ENCODE assay signal across 10 cellular contexts in the genomic region with DNA sequence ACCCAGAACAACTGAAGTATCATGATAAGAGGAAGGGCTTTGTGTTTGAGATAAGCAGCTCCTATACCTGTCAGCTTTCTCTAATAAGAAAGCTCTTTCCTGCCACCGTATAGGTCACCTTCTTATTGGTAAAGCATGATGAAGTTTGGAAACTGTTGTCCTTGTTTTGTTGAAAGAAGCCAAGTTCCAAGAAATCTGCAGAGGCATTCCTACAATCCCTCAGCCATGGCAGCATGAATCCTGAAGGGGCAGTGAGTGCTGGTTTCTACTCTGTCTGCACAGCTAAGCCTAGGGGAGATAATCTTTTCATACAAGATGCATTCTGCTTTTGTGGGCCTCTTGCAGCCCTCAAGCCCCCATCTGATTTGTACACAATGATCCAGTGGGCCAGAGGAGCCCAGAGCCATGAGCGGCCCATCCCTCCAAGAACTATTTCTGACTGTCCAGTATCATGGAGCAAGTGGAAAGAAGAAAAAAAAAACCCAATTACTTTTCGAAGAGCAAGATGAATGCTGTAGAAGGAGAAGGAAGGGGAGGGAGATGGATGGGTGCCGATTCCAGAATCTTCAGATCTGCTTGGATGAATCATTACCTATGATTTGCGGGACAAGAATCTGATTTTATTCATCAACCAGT. TPM values are rescaled to one million over a fixed set of nuclear protein-coding genes. Genes with fewer than 3 reads are reported as not detected.
DNase-seq lines count a peak whose midpoint lies in the region; ATAC-seq, FAIRE-seq and TF ChIP-seq lines count a peak whose summit lies in the region.
"Had no signal": no experiment of that assay in that cellular context is flagged by ENCODE, and none has a peak within 500 bp of the region (broad histone marks: within the 10 kb centered on the region; RNA-seq: fewer than 3 reads in every experiment).

No MANE protein-coding gene starts in this region.

- peaks cover 5% of the 10 kb centered on the region for H3K9me3 Mint-ChIP-seq in neural progenitor cell
- peaks cover 0 to 2% (median 0%) of the 10 kb centered on the region in 11 donors for H3K9me3 Mint-ChIP-seq in naive thymus-derived CD4-positive, alpha-beta T cell

- H3K79me2 ChIP-seq in neural progenitor cell (ENCODE audit: low read depth), result peaks cover 8% of the 10 kb centered on the region

- H3K27me3 Mint-ChIP-seq in neural progenitor cell (ENCODE audit: insufficient read depth, low read depth), result peaks cover 6% of the 10 kb centered on the region
- peaks cover 55 to 81% (median 67%) of the 10 kb centered on the region in 5 donors for H3K27me3 Mint-ChIP-seq in naive thymus-derived CD4-positive, alpha-beta T cell

- peaks cover 19% of the 10 kb centered on the region for H3K4me1 ChIP-seq in neural progenitor cell
- peaks cover 0 to 11% of the 10 kb centered on the region in 2 donors for H3K4me1 ChIP-seq in naive thymus-derived CD4-positive, alpha-beta T cell (ENCODE audit: control insufficient read depth in 2 of 2, insufficient read depth in 2 of 2, low read length in 2 of 2)

- peak overlapping the region; percentile 94 for H3K27ac Mint-ChIP-seq in neural progenitor cell
- H3K27ac Mint-ChIP-seq in naive thymus-derived CD4-positive, alpha-beta T cell, result no peak overlapping the region

- H3K9ac ChIP-seq in neural progenitor cell, result no peak overlapping the region

- no peaks in the 10 kb centered on the region for H4K20me1 ChIP-seq in neural progenitor cell (ENCODE audit: low read depth)

- FAIRE-seq in RCC 7860 (lab: Jason Lieb, UNC), result peak; percentile 34

- DNase-seq in AG08395 (ENCODE audit: low spot score), result peak; percentile 45
- DNase-seq in RCC 7860 (ENCODE audit: low spot score), result no peak
- DNase-seq in fibroblast of gingiva (ENCODE audit: low read depth), result peak; percentile 36
- DNase-seq in neural progenitor cell (ENCODE audit: low spot score), result peak; percentile 50
- no peak for DNase-seq in naive thymus-derived CD4-positive, alpha-beta T cell
- DNase-seq in erythroblast (lab: John Stamatoyannopoulos, UW), result no peak
- no peak for DNase-seq in posterior vena cava (ENCODE audit: low spot score)
- no peak for DNase-seq in AG20443 (ENCODE audit: low spot score)
- DNase-seq: stimulated activated CD4-positive, alpha-beta T cell treated with anti-CD3 and anti-CD28 coated beads, Interleukin-1b, Interleukin-23, amount 100 ng/mL, for 48 hours had no signal

- no peak overlapping the region for H3K4me3 ChIP-seq in neural progenitor cell
- H3K4me3 ChIP-seq in naive thymus-derived CD4-positive, alpha-beta T cell (ENCODE audit: low read length), result no peak overlapping the region

- intact Hi-C loops in naive thymus-derived CD4-positive, alpha-beta T cell (cut with micrococcal nuclease), result no loop called here
- intact Hi-C loops in posterior vena cava (cut with DNase I), result loop anchor here (5.0 to 10.0 kb wide), 5 partner anchors 64 to 407 kb away; no protein-coding TSS in a partner anchor

- peaks cover 10% of the 10 kb centered on the region for H3K36me3 Mint-ChIP-seq in neural progenitor cell
- H3K36me3 Mint-ChIP-seq in naive thymus-derived CD4-positive, alpha-beta T cell, result no peaks in the 10 kb centered on the region

- CTCF ChIA-PET in naive thymus-derived CD4-positive, alpha-beta T cell (lab: Charles Lee), result interaction anchor here (0.7 kb wide), 1 partner anchor 857 kb away, joined by 3 read pairs; no protein-coding TSS in a partner anchor

- no peaks in the 10 kb centered on the region for H3F3A ChIP-seq in neural progenitor cell (ENCODE audit: low read depth)

- H3K4me2 ChIP-seq in neural progenitor cell, result peak overlapping the region; percentile 84

- H3K27me3 ChIP-seq in neural progenitor cell, result peaks cover 12% of the 10 kb centered on the region
- peaks cover 0 to 5% of the 10 kb centered on the region in 2 donors for H3K27me3 ChIP-seq in naive thymus-derived CD4-positive, alpha-beta T cell (ENCODE audit: control insufficient read depth in 2 of 2, insufficient read depth in 2 of 2, low read length in 2 of 2)

- ATAC-seq in naive thymus-derived CD4-positive, alpha-beta T cell, result no peak

- H3K4me3 Mint-ChIP-seq in neural progenitor cell, result peak overlapping the region; percentile 90
- peak overlapping the region in 1 of 10 donors; percentile 70 for H3K4me3 Mint-ChIP-seq in naive thymus-derived CD4-positive, alpha-beta T cell

- peaks cover 38% of the 10 kb centered on the region for H3K4me1 Mint-ChIP-seq in neural progenitor cell
- peaks cover 0 to 29% (median 14%) of the 10 kb centered on the region in 7 donors for H3K4me1 Mint-ChIP-seq in naive thymus-derived CD4-positive, alpha-beta T cell

- no peak overlapping the region for H3K27ac ChIP-seq in neural progenitor cell
- H3K27ac ChIP-seq in naive thymus-derived CD4-positive, alpha-beta T cell (ENCODE audit: low read depth, low read length), result no peak overlapping the region

- POLR2A ChIA-PET in naive thymus-derived CD4-positive, alpha-beta T cell (lab: Charles Lee), result no interaction called here

- H3K9me3 ChIP-seq in neural progenitor cell (ENCODE audit: low read depth), result no peaks in the 10 kb centered on the region
- H3K9me3 ChIP-seq in naive thymus-derived CD4-positive, alpha-beta T cell (ENCODE audit: control insufficient read depth in 2 of 3, low read length in 3 of 3), result no peaks in the 10 kb centered on the region
- H3K9me3 ChIP-seq: gastrocnemius medialis had no signal

- no peaks in the 10 kb centered on the region for H3K36me3 ChIP-seq in neural progenitor cell
- H3K36me3 ChIP-seq in naive thymus-derived CD4-positive, alpha-beta T cell (ENCODE audit: control insufficient read depth in 2 of 3, insufficient read depth in 3 of 3, low read length in 3 of 3), result no peaks in the 10 kb centered on the region
- H3K36me3 ChIP-seq: gastrocnemius medialis had no signal

- TF ChIP-seq POLR2A in erythroblast (IDR thresholded peaks at IDR 0.05; ENCODE audit: low read length), result no peak

- TF ChIP-seq CTCF in neural progenitor cell (IDR thresholded peaks at IDR 0.05), result no peak

- H2AFZ ChIP-seq in neural progenitor cell (replicated peaks), result no peak overlapping the region

RNA-seq across cellular contexts. Expression of a gene that starts 1.9 kb away (rescaled TPM):
- total RNA-seq in neural progenitor cell (ENCODE audit: low replicate concordance), result 14.6 and 17.6 TPM in 2 replicates
- total RNA-seq in naive thymus-derived CD4-positive, alpha-beta T cell, result 10 to 100 TPM in 2 of 5 experiments, 1 to 10 TPM in 3; 1.3 to 68.4 (median 8.5) TPM
- polyA plus RNA-seq in naive thymus-derived CD4-positive, alpha-beta T cell, result not detected
- 1,000 to 10,000 TPM in 1 of 2 donors, 100 to 1,000 TPM in 1; 585 to 1,947 TPM for total RNA-seq in posterior vena cava

Comparison
In these comparisons a context has a peak if more than half of its experiments do, and no peak if none do; other contexts are left out.
1. DNase-seq: peak in AG08395 (single experiment), fibroblast of gingiva (single experiment) and neural progenitor cell (single experiment); none in RCC 7860 (single experiment), naive thymus-derived CD4-positive, alpha-beta T cell (0 of 9), erythroblast (0 of 2), posterior vena cava (single experiment) and AG20443 (single experiment).
2. RNA of a gene that starts 1.9 kb away (total RNA-seq): 585 to 1,947 TPM in posterior vena cava; 14.6 to 17.6 TPM in neural progenitor cell and 1.3 to 68.4 TPM in naive thymus-derived CD4-positive, alpha-beta T cell; every median in the first group is over 4 times any median in the second.
3. intact Hi-C loops: an anchor here in posterior vena cava (5.0 to 10.0 kb wide); none called in naive thymus-derived CD4-positive, alpha-beta T cell.